10 cellular contexts compared by ENCODE assay signal in genomic region chr16:17173134-17173729, GRCh38.
DNase-seq lines count a peak whose midpoint lies in the region; ATAC-seq, FAIRE-seq and TF ChIP-seq lines count a peak whose summit lies in the region.
"Had no signal": no experiment of that assay in that cellular context is flagged by ENCODE, and none has a peak within 500 bp of the region (broad histone marks: within the 10 kb centered on the region; RNA-seq: fewer than 3 reads in every experiment).

No MANE protein-coding gene starts in this region.

- no peak overlapping the region for H2AFZ ChIP-seq in GM23248

- DNase-seq in GM23248 (peak; percentile 65), T-helper 17 cell (no peak), Right ventricle myocardium inferior (ENCODE audit: missing footprints) (no peak), skeletal muscle cell (ENCODE audit: low read depth) (peak; percentile 96), GM19239 (ENCODE audit: insufficient read length, low spot score) (no peak), HEK293T (ENCODE audit: extremely low spot score) (no peak)
- DNase-seq: SK-N-SH had no signal

- H3K27ac Mint-ChIP-seq in T-helper 17 cell: peak overlapping the region; percentile 2
- H3K27ac Mint-ChIP-seq: activated T-helper 17 cell treated with anti-CD3 and anti-CD28 coated beads, Interleukin-2, amount 50 U/mL, for 72 hours had no signal

- FAIRE-seq in GM19239 (lab: Jason Lieb, UNC): no peak

- no peak overlapping the region for H3K4me2 ChIP-seq in GM23248 (ENCODE audit: unreplicated experiment)
- H3K4me2 ChIP-seq: SK-N-SH had no signal

- H3K4me1 ChIP-seq in GM23248 (ENCODE audit: insufficient read depth): peaks cover 16% of the 10 kb centered on the region

- no peaks in the 10 kb centered on the region for H3K9me2 ChIP-seq in GM23248 (ENCODE audit: insufficient read depth)
- H3K9me2 ChIP-seq: SK-N-SH had no signal

- POLR2A ChIA-PET in HEK293T (lab: Yijun Ruan, JAX): no interaction called here

- H3K36me3 Mint-ChIP-seq in T-helper 17 cell (ENCODE audit: low read depth): peaks cover 5% of the 10 kb centered on the region

- H4K20me1 ChIP-seq in GM23248 (ENCODE audit: insufficient read depth): 0 out of 2 replicates have a peak, but pooled peaks cover 2% of the 10 kb centered on the region

- H3K9me3 ChIP-seq in GM23248 (ENCODE audit: low read depth): no peaks in the 10 kb centered on the region
- no peaks in the 10 kb centered on the region for H3K9me3 ChIP-seq in T-helper 17 cell (ENCODE audit: control insufficient read depth, low read length, poor library complexity, severe bottlenecking)
- H3K9me3 ChIP-seq: SK-N-SH had no signal

- peaks cover 11% of the 10 kb centered on the region; the same call in 1 of the 2 replicates for H3K36me3 ChIP-seq in GM23248 (ENCODE audit: low read depth)

- no peak overlapping the region for H3K27ac ChIP-seq in GM23248

- ATAC-seq in T-helper 17 cell (peak; percentile 28), Right ventricle myocardium inferior (peak; percentile 69), HG02678 (IDR thresholded peaks at IDR 0.05; ENCODE audit: unreplicated experiment) (no peak), HG03097 (IDR thresholded peaks at IDR 0.05; ENCODE audit: low FRiP score, unreplicated experiment) (no peak)
- ATAC-seq: activated T-helper 17 cell treated with anti-CD3 and anti-CD28 coated beads, Interleukin-2, amount 50 U/mL, for 72 hours had no signal

- no peaks in the 10 kb centered on the region for H3K27me3 Mint-ChIP-seq in T-helper 17 cell
- H3K27me3 Mint-ChIP-seq: activated T-helper 17 cell treated with anti-CD3 and anti-CD28 coated beads, Interleukin-2, amount 50 U/mL, for 72 hours had no signal

- H3K27me3 ChIP-seq in GM23248 (replicated peaks; ENCODE audit: insufficient read depth): no peaks in the 10 kb centered on the region

- H3K4me1 Mint-ChIP-seq in T-helper 17 cell: peaks cover 17% of the 10 kb centered on the region

- H3K4me3 ChIP-seq in GM23248: no peak overlapping the region
- H3K4me3 ChIP-seq in skeletal muscle cell (ENCODE audit: low read depth, low read length): no peak overlapping the region

- peaks cover 35% of the 10 kb centered on the region for H3F3A ChIP-seq in GM23248 (ENCODE audit: insufficient read depth)

- no peaks in the 10 kb centered on the region for H3K79me2 ChIP-seq in GM23248 (ENCODE audit: insufficient read depth)

- H3K9ac ChIP-seq in GM23248: no peak overlapping the region
- H3K9ac ChIP-seq: SK-N-SH had no signal

- H3K4me3 Mint-ChIP-seq in T-helper 17 cell: no peak overlapping the region
- H3K4me3 Mint-ChIP-seq: activated T-helper 17 cell treated with anti-CD3 and anti-CD28 coated beads, Interleukin-2, amount 50 U/mL, for 72 hours had no signal

- intact Hi-C loops in Right ventricle myocardium inferior (cut with DNase I): no loop called here

- in situ Hi-C loops in GM23248 (cut with MboI): loop anchor here (25.0 kb wide), 1 partner anchor 89 kb away; no protein-coding TSS in a partner anchor

- 75 to 76% methylated on average over 12 of the region's 12 CpGs for WGBS in GM23248 (ENCODE audit: low coverage in 1 of 2, low lambda C conversion rate in 2 of 2, missing lambda C conversion rate in 2 of 2), 2 experiments

- CTCF ChIA-PET in HEK293T (lab: Yijun Ruan, JAX): no interaction called here

TF ChIP-seq in HEK293T, 16 proteins besides CTCF, POLR2A, EP300 and RAD21:
- no peak for TF ChIP-seq BHLHE40 (IDR thresholded peaks at IDR 0.05; ENCODE audit: borderline replicate concordance)
- no peak for TF ChIP-seq SP1 (IDR thresholded peaks at IDR 0.05)
- TF ChIP-seq FOXA1 (IDR thresholded peaks at IDR 0.05): no peak
- TF ChIP-seq CTBP1 (IDR thresholded peaks at IDR 0.05; ENCODE audit: borderline replicate concordance): no peak
- TF ChIP-seq LEF1 (IDR thresholded peaks at IDR 0.05; ENCODE audit: borderline replicate concordance): no peak
- TF ChIP-seq SUZ12 (IDR thresholded peaks at IDR 0.05): no peak
- TF ChIP-seq ARNT (IDR thresholded peaks at IDR 0.05): no peak
- no peak for TF ChIP-seq TARDBP (IDR thresholded peaks at IDR 0.05)
- TF ChIP-seq L3MBTL2 (conservative IDR thresholded peaks at IDR 0.05): no peak
- no peak for TF ChIP-seq ELF4 (IDR thresholded peaks at IDR 0.05)
- no peak for TF ChIP-seq NFRKB (IDR thresholded peaks at IDR 0.05)
- no peak for TF ChIP-seq HDGF (IDR thresholded peaks at IDR 0.05; ENCODE audit: borderline replicate concordance)
- no peak for TF ChIP-seq ZNF384 (IDR thresholded peaks at IDR 0.05)
- TF ChIP-seq FOXM1 (IDR thresholded peaks at IDR 0.05; ENCODE audit: borderline replicate concordance): no peak
- no peak for TF ChIP-seq FOXK2 (IDR thresholded peaks at IDR 0.05)
- TF ChIP-seq, protein P1, sequence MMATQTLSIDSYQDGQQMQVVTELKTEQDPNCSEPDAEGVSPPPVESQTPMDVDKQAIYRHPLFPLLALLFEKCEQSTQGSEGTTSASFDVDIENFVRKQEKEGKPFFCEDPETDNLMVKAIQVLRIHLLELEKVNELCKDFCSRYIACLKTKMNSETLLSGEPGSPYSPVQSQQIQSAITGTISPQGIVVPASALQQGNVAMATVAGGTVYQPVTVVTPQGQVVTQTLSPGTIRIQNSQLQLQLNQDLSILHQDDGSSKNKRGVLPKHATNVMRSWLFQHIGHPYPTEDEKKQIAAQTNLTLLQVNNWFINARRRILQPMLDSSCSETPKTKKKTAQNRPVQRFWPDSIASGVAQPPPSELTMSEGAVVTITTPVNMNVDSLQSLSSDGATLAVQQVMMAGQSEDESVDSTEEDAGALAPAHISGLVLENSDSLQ (IDR thresholded peaks at IDR 0.05): no peak

Comparison
In these comparisons a context has a peak if more than half of its experiments do, and no peak if none do; other contexts are left out.
1. DNase-seq: peak in GM23248 (single experiment) and skeletal muscle cell (single experiment); none in T-helper 17 cell (0 of 3), Right ventricle myocardium inferior (single experiment), GM19239 (single experiment) and HEK293T (single experiment).
2. ATAC-seq: peak in T-helper 17 cell (single experiment) and Right ventricle myocardium inferior (single experiment); none in HG02678 (single experiment) and HG03097 (single experiment).